ENCODE assay signal across 8 cellular contexts in genomic region chr1:51648180-51649109, GRCh38. TPM values are rescaled to one million over a fixed set of nuclear protein-coding genes. Genes with fewer than 3 reads are reported as not detected.
DNase-seq lines count a peak whose midpoint lies in the region; ATAC-seq and TF ChIP-seq lines count a peak whose summit lies in the region.

No MANE protein-coding gene starts in this region.

- H3K27me3 Mint-ChIP-seq in stimulated activated naive CD8-positive, alpha-beta T cell treated with anti-CD3 and anti-CD28 coated beads, Interleukin-15, amount 100 ng/mL, for 72 hours: no peaks in the 10 kb centered on the region

- H3K4me3 ChIP-seq in fibroblast of lung (replicated peaks in 1 of 4; ENCODE audit: control extremely low read depth in 1 of 4, insufficient read depth in 1 of 4, low read depth in 3 of 4, low read length in 4 of 4) (peak overlapping the region in 1 of 4 experiments; percentile 6), parathyroid adenoma (ENCODE audit: low read depth, low read length) (no peak overlapping the region)

- H3K27ac Mint-ChIP-seq in stimulated activated naive CD8-positive, alpha-beta T cell treated with anti-CD3 and anti-CD28 coated beads, Interleukin-15, amount 100 ng/mL, for 72 hours: no peak overlapping the region

- H3K4me2 ChIP-seq in fibroblast of lung (ENCODE audit: extremely low read depth, insufficient read depth, low read length) (no peak overlapping the region), parathyroid adenoma (ENCODE audit: low read length) (no peak overlapping the region)

- H3K79me2 ChIP-seq in fibroblast of lung (ENCODE audit: control insufficient read depth, insufficient read depth, low read length) (no peaks in the 10 kb centered on the region), parathyroid adenoma (peaks cover 5% of the 10 kb centered on the region)

- TF ChIP-seq CTCF in fibroblast of lung (conservative IDR thresholded peaks at IDR 0.05 in 1 of 2, IDR thresholded peaks at IDR 0.05 in 1 of 2; ENCODE audit: low read depth in 1 of 2, low read length in 2 of 2) (no peak), parathyroid adenoma (IDR thresholded peaks at IDR 0.05) (no peak)

- H2AFZ ChIP-seq in fibroblast of lung (ENCODE audit: low read length) (no peak overlapping the region), parathyroid adenoma (no peak overlapping the region)

- DNase-seq in ELF-1 (ENCODE audit: low read depth, low spot score) (peak; percentile 80), NOMO-1 (lab: John Stamatoyannopoulos, UW; ENCODE audit: unreplicated experiment in 2 of 2) (peak; percentile 69 to 74), fibroblast of lung (ENCODE audit: low read depth in 2 of 2) (peak; percentile 77 to 89), ureter (ENCODE audit: low spot score) (no peak), cerebellar nuclear complex (lab: John Stamatoyannopoulos, UW) (no peak)
- DNase-seq in stimulated activated naive CD8-positive, alpha-beta T cell treated with anti-CD3 and anti-CD28 coated beads, Interleukin-15, amount 100 ng/mL, for 72 hours: no peak

- no peaks in the 10 kb centered on the region for H3K9me3 ChIP-seq in fibroblast of lung (ENCODE audit: control insufficient read depth, insufficient read depth, low read depth, low read length)
- H3K9me3 ChIP-seq in parathyroid adenoma (ENCODE audit: control insufficient read depth, low read length): no peaks in the 10 kb centered on the region

- no peaks in the 10 kb centered on the region for H3K9me3 Mint-ChIP-seq in stimulated activated naive CD8-positive, alpha-beta T cell treated with anti-CD3 and anti-CD28 coated beads, Interleukin-15, amount 100 ng/mL, for 72 hours

- H4K20me1 ChIP-seq in fibroblast of lung (ENCODE audit: control insufficient read depth, extremely low read depth, insufficient read depth, low read length): no peaks in the 10 kb centered on the region

- H3K9ac ChIP-seq in fibroblast of lung (ENCODE audit: insufficient read depth, low read length) (no peak overlapping the region), parathyroid adenoma (no peak overlapping the region)

- no peak overlapping the region for H3K4me3 Mint-ChIP-seq in stimulated activated naive CD8-positive, alpha-beta T cell treated with anti-CD3 and anti-CD28 coated beads, Interleukin-15, amount 100 ng/mL, for 72 hours

- H3K36me3 ChIP-seq in fibroblast of lung (ENCODE audit: control insufficient read depth, insufficient read depth, low read length) (no peaks in the 10 kb centered on the region), parathyroid adenoma (ENCODE audit: control insufficient read depth, insufficient read depth, low read length) (no peaks in the 10 kb centered on the region)

- H3K4me1 Mint-ChIP-seq in stimulated activated naive CD8-positive, alpha-beta T cell treated with anti-CD3 and anti-CD28 coated beads, Interleukin-15, amount 100 ng/mL, for 72 hours: peaks cover 7% of the 10 kb centered on the region

- H3K4me1 ChIP-seq in fibroblast of lung (ENCODE audit: control insufficient read depth, extremely low read depth, insufficient read depth, low read length) (peaks cover 11% of the 10 kb centered on the region), parathyroid adenoma (peaks cover 5% of the 10 kb centered on the region)

- no peaks in the 10 kb centered on the region for H3K27me3 ChIP-seq in fibroblast of lung (ENCODE audit: control insufficient read depth, insufficient read depth, low read length)
- no peaks in the 10 kb centered on the region for H3K27me3 ChIP-seq in parathyroid adenoma (ENCODE audit: control insufficient read depth, insufficient read depth, low read length)

- no peak for ATAC-seq in stimulated activated naive CD8-positive, alpha-beta T cell treated with anti-CD3 and anti-CD28 coated beads, Interleukin-15, amount 100 ng/mL, for 72 hours
- no peak for ATAC-seq in GM18498 (IDR thresholded peaks at IDR 0.05; ENCODE audit: unreplicated experiment)

- H3K27ac ChIP-seq in fibroblast of lung (ENCODE audit: insufficient read depth, low read length): no peak overlapping the region
- peak overlapping the region; percentile 13 for H3K27ac ChIP-seq in parathyroid adenoma

RNA-seq across cellular contexts. Expression of gene OSBPL9, which starts 31.6 kb away (rescaled TPM):
- total RNA-seq in fibroblast of lung (72.4 and 90.7 TPM in 2 replicates), ureter (107 TPM)
- polyA plus RNA-seq in fibroblast of lung: 41.9 and 62.5 TPM in 2 replicates
- polyA plus RNA-seq in fibroblast of lung (2012): 26.0 and 34.7 TPM in 2 replicates
- polyA minus RNA-seq in fibroblast of lung (ENCODE audit: low replicate concordance): 74.0 and 97.1 TPM in 2 replicates

Comparison
In these comparisons a context has a peak if more than half of its experiments do, and no peak if none do; other contexts are left out.
1. DNase-seq: peak in ELF-1 (single experiment), NOMO-1 (2 of 2) and fibroblast of lung (2 of 2); none in ureter (single experiment), cerebellar nuclear complex (0 of 2) and stimulated activated naive CD8-positive, alpha-beta T cell treated with anti-CD3 and anti-CD28 coated beads, Interleukin-15, amount 100 ng/mL, for 72 hours (0 of 2).